Comparison of ENCODE assay signal across 25 cellular contexts in genomic region chr14:56794557-56795283, GRCh38. TPM values are rescaled to one million over a fixed set of nuclear protein-coding genes. Genes with fewer than 3 reads are reported as not detected.
DNase-seq lines count a peak whose midpoint lies in the region; ATAC-seq and TF ChIP-seq lines count a peak whose summit lies in the region.
"Had no signal": no experiment of that assay in that cellular context is flagged by ENCODE, and none has a peak within 500 bp of the region (broad histone marks: within the 10 kb centered on the region; RNA-seq: fewer than 3 reads in every experiment).

No MANE protein-coding gene starts in this region.

- H3K4me3 ChIP-seq in HUES48 (ENCODE audit: low read depth, low read length) (peak overlapping the region; percentile 56), endodermal cell (ENCODE audit: low read length) (no peak overlapping the region), testis (peak overlapping the region; percentile 43 to 55)
- H3K4me3 ChIP-seq: gastrocnemius medialis, HAP-1, MG63, SJSA1, tibial artery had no signal

- H3K36me3 ChIP-seq in HUES48 (ENCODE audit: control insufficient read depth, insufficient read depth, low read length) (no peaks in the 10 kb centered on the region), endodermal cell (ENCODE audit: control insufficient read depth, insufficient read depth, low read length) (peaks cover 4% of the 10 kb centered on the region), testis (ENCODE audit: low read depth, missing control alignments) (no peaks in the 10 kb centered on the region)
- H3K36me3 ChIP-seq: gastrocnemius medialis, MG63, SJSA1, tibial artery had no signal

- H3K27me3 ChIP-seq in HUES48 (ENCODE audit: control insufficient read depth, insufficient read depth, low read length) (peaks cover 68% of the 10 kb centered on the region), endodermal cell (ENCODE audit: control insufficient read depth, insufficient read depth, low read length, poor library complexity, severe bottlenecking) (no peaks in the 10 kb centered on the region), testis (no peaks in the 10 kb centered on the region)
- H3K27me3 ChIP-seq: MG63 had no signal

- H3K27ac ChIP-seq in HUES48 (ENCODE audit: low read depth, low read length) (no peak overlapping the region), endodermal cell (ENCODE audit: low read depth, low read length) (no peak overlapping the region), testis (no peak overlapping the region), caudate nucleus (ENCODE audit: low read depth, low read length) (no peak overlapping the region)
- H3K27ac ChIP-seq: gastrocnemius medialis, SJSA1, tibial artery had no signal

- H3K4me1 ChIP-seq in HUES48 (ENCODE audit: control insufficient read depth, insufficient read depth, low read length), result peaks cover 51% of the 10 kb centered on the region
- H3K4me1 ChIP-seq in endodermal cell (ENCODE audit: control insufficient read depth, insufficient read depth, low read length), result peaks cover 19% of the 10 kb centered on the region
- no peaks in the 10 kb centered on the region for H3K4me1 ChIP-seq in testis
- H3K4me1 ChIP-seq: gastrocnemius medialis, SJSA1 had no signal

- no peak for TF ChIP-seq CTCF in endodermal cell (conservative IDR thresholded peaks at IDR 0.05)
- TF ChIP-seq CTCF in testis (IDR thresholded peaks at IDR 0.05), result no peak

- H3K4me3 Mint-ChIP-seq in endodermal cell, result peak overlapping the region; percentile 86
- H3K4me3 Mint-ChIP-seq: activated CD8-positive, alpha-beta T cell treated with anti-CD3 and anti-CD28 coated beads, Interleukin-2, amount 10 ng/mL, durations not matched to agents 7 days and 5 days; activated naive CD8-positive, alpha-beta T cell; dendritic cell treated with granulocyte-macrophage colony-stimulating factor and Interleukin-4, amounts not matched to agents 40 ng/mL and 50 ng/mL, for 4 days; immature natural killer cell; T-helper 2 cell treated with Interferon-gamma antibody and Interleukin-4, amounts not matched to agents 5 μg/mL and 100 μg/mL, for 36 hours had no signal

- peak overlapping the region; percentile 79 for H3K27ac Mint-ChIP-seq in endodermal cell
- H3K27ac Mint-ChIP-seq: activated CD8-positive, alpha-beta T cell treated with anti-CD3 and anti-CD28 coated beads, Interleukin-2, amount 10 ng/mL, durations not matched to agents 7 days and 5 days; activated naive CD8-positive, alpha-beta T cell; CD8-positive, alpha-beta memory T cell; dendritic cell treated with granulocyte-macrophage colony-stimulating factor and Interleukin-4, amounts not matched to agents 40 ng/mL and 50 ng/mL, for 4 days; immature natural killer cell; T-helper 2 cell treated with Interferon-gamma antibody and Interleukin-4, amounts not matched to agents 5 μg/mL and 100 μg/mL, for 36 hours had no signal

- peaks cover 63% of the 10 kb centered on the region for H3K4me1 Mint-ChIP-seq in endodermal cell

- DNase-seq in endodermal cell, result peak; percentile 84
- DNase-seq in left colon, result no peak
- DNase-seq in testis, result no peak
- no peak for DNase-seq in caudate nucleus (lab: John Stamatoyannopoulos, UW)
- DNase-seq in activated CD8-positive, alpha-beta memory T cell treated with anti-CD3 and anti-CD28 coated beads, Interleukin-2, amount 50 U/mL, for 4 hours, result no peak
- DNase-seq: activated CD4-positive, CD25-positive, alpha-beta regulatory T cell; activated CD8-positive, alpha-beta T cell treated with anti-CD3 and anti-CD28 coated beads, Interleukin-2, amount 10 ng/mL, durations not matched to agents 7 days and 5 days; CD8-positive, alpha-beta memory T cell; erythroblast; gastrocnemius medialis; immature natural killer cell; mammary epithelial cell; MG63; NCI-H146; stimulated activated CD4-positive, alpha-beta T cell treated with anti-CD3 and anti-CD28 coated beads, Interleukin-2, amount 100 ng/mL, for 24 hours; stimulated activated naive CD4-positive, alpha-beta T cell treated with Interleukin-2 at 50 U/mL for 16 hours; tibial artery had no signal

- peaks cover 13% of the 10 kb centered on the region for H3K27me3 Mint-ChIP-seq in endodermal cell (ENCODE audit: insufficient read depth)

- no peaks in the 10 kb centered on the region for H3K36me3 Mint-ChIP-seq in endodermal cell (ENCODE audit: low read depth)
- H3K36me3 Mint-ChIP-seq: activated naive CD8-positive, alpha-beta T cell; CD8-positive, alpha-beta memory T cell had no signal

- intact Hi-C loops in left colon (cut with DNase I, micrococcal nuclease), result no loop called here
- intact Hi-C loops in testis (cut with DNase I; ENCODE audit: low total_unique reads), result no loop called here

- no peak for TF ChIP-seq POLR2A in testis (IDR thresholded peaks at IDR 0.05)

- ATAC-seq in left colon (peak; percentile 8), esophagus mucosa (no peak)
- ATAC-seq: activated CD8-positive, alpha-beta T cell treated with anti-CD3 and anti-CD28 coated beads, Interleukin-2, amount 10 ng/mL, durations not matched to agents 7 days and 5 days; gastrocnemius medialis had no signal

- H3K9me3 ChIP-seq in HUES48 (ENCODE audit: control insufficient read depth, insufficient read depth, low read length) (no peaks in the 10 kb centered on the region), endodermal cell (ENCODE audit: control insufficient read depth, low read length) (no peaks in the 10 kb centered on the region), testis (no peaks in the 10 kb centered on the region)
- H3K9me3 ChIP-seq: gastrocnemius medialis, HAP-1, MG63, SJSA1, tibial artery had no signal

- WGBS in endodermal cell (ENCODE audit: insufficient coverage in 1 of 2, insufficient read length in 1 of 2), 2 experiments, result 44 to 55% methylated on average over 24 to 56 of the region's 56 CpGs
- 0 to 1% methylated on average over 2 to 51 of the region's 56 CpGs for WGBS in testis, 2 donors

- peak overlapping the region; percentile 32; the same call in 1 of the 2 replicates for H3K9ac ChIP-seq in HUES48 (ENCODE audit: low read depth, low read length)
- no peak overlapping the region for H3K9ac ChIP-seq in endodermal cell (ENCODE audit: extremely low read depth, low read length, poor library complexity, severe bottlenecking)

- no peaks in the 10 kb centered on the region for H3K9me3 Mint-ChIP-seq in endodermal cell
- H3K9me3 Mint-ChIP-seq: dendritic cell treated with granulocyte-macrophage colony-stimulating factor and Interleukin-4, amounts not matched to agents 40 ng/mL and 50 ng/mL, for 4 days; T-helper 2 cell treated with Interferon-gamma antibody and Interleukin-4, amounts not matched to agents 5 μg/mL and 100 μg/mL, for 36 hours had no signal

RNA-seq across cellular contexts. Expression of gene OTX2, which starts 15.6 kb away (rescaled TPM):
- total RNA-seq in endodermal cell, result 100 to 1,000 TPM; 321 to 348 TPM
- 103 TPM for polyA plus RNA-seq in endodermal cell (2013, experiment 1 of 2)
- polyA plus RNA-seq in endodermal cell (2013, experiment 2 of 2), result 110 TPM
- total RNA-seq in left colon, result not detected
- not detected for total RNA-seq in testis
- polyA plus RNA-seq in testis (ENCODE audit: insufficient read depth, low read depth, low replicate concordance), result 0.50 TPM
- total RNA-seq in esophagus mucosa, result not detected
- total RNA-seq: activated CD8-positive, alpha-beta T cell treated with anti-CD3 and anti-CD28 coated beads, Interleukin-2, amount 10 ng/mL, durations not matched to agents 7 days and 5 days; CD8-positive, alpha-beta memory T cell; gastrocnemius medialis; mammary epithelial cell; SJSA1; skeletal muscle tissue had no signal
- polyA plus RNA-seq: CD8-positive, alpha-beta memory T cell; immature natural killer cell; mammary epithelial cell had no signal

Comparison
In these comparisons a context has a peak if more than half of its experiments do, and no peak if none do; other contexts are left out.
1. RNA of gene OTX2, which starts 15.6 kb away (total RNA-seq): 321 to 348 TPM in endodermal cell; not detected in left colon, not detected in testis and not detected in esophagus mucosa (single experiment); every median in the first group is over 100 times any median in the second.